Comparison of ENCODE assay signal across 14 cellular contexts in genomic region chr1:60277269-60277668, GRCh38.
"Had no signal": no experiment of that assay in that cellular context is flagged by ENCODE, and none has a peak within 500 bp of the region (broad histone marks: within the 10 kb centered on the region; RNA-seq: fewer than 3 reads in every experiment).

No MANE protein-coding gene starts in this region.

- DNase-seq: activated CD4-positive, alpha-beta memory T cell treated with anti-CD3 and anti-CD28 coated beads for 36 hours; activated gamma-delta T cell treated with Interleukin-2 at 50 U/mL for 16 hours; activated naive CD8-positive, alpha-beta T cell treated with anti-CD3 and anti-CD28 coated beads, Interleukin-2, amount 10 ng/mL, durations not matched to agents 7 days and 5 days; activated T-cell treated with anti-CD3 and anti-CD28 coated beads, Interleukin-2, amount 50 U/mL, for 48 hours; anterior cingulate cortex; foreskin keratinocyte; mucosa of descending colon; nucleus accumbens; right cardiac atrium; tibial artery; uterus had no signal

- H3K36me3 Mint-ChIP-seq: activated CD4-positive, alpha-beta memory T cell treated with anti-CD3 and anti-CD28 coated beads for 36 hours; activated naive CD8-positive, alpha-beta T cell treated with anti-CD3 and anti-CD28 coated beads, Interleukin-2, amount 10 ng/mL, durations not matched to agents 7 days and 5 days; natural killer cell treated with Interleukin-12 subunit alpha and Interleukin-12 subunit beta and Interleukin-15 and Interleukin-18, amount 100 ng/mL, for 72 hours; stimulated activated memory B cell treated with anti-CD40 and anti-IgM and Interleukin-4, amounts not matched to agents 10 μg/mL and 1 μg/mL and 100 μg/mL, for 72 hours had no signal

- H3K4me3 Mint-ChIP-seq: activated CD4-positive, alpha-beta memory T cell treated with anti-CD3 and anti-CD28 coated beads for 36 hours; activated naive CD8-positive, alpha-beta T cell treated with anti-CD3 and anti-CD28 coated beads, Interleukin-2, amount 10 ng/mL, durations not matched to agents 7 days and 5 days; natural killer cell treated with Interleukin-12 subunit alpha and Interleukin-12 subunit beta and Interleukin-15 and Interleukin-18, amount 100 ng/mL, for 72 hours; stimulated activated memory B cell treated with anti-CD40 and anti-IgM and Interleukin-4, amounts not matched to agents 10 μg/mL and 1 μg/mL and 100 μg/mL, for 72 hours had no signal

- H3K9me3 Mint-ChIP-seq: activated CD4-positive, alpha-beta memory T cell treated with anti-CD3 and anti-CD28 coated beads for 36 hours; activated naive CD8-positive, alpha-beta T cell treated with anti-CD3 and anti-CD28 coated beads, Interleukin-2, amount 10 ng/mL, durations not matched to agents 7 days and 5 days; natural killer cell treated with Interleukin-12 subunit alpha and Interleukin-12 subunit beta and Interleukin-15 and Interleukin-18, amount 100 ng/mL, for 72 hours; stimulated activated memory B cell treated with anti-CD40 and anti-IgM and Interleukin-4, amounts not matched to agents 10 μg/mL and 1 μg/mL and 100 μg/mL, for 72 hours had no signal

- H3K4me1 Mint-ChIP-seq: stimulated activated memory B cell treated with anti-CD40 and anti-IgM and Interleukin-4, amounts not matched to agents 10 μg/mL and 1 μg/mL and 100 μg/mL, for 72 hours had no signal

- H3K27ac Mint-ChIP-seq: activated CD4-positive, alpha-beta memory T cell treated with anti-CD3 and anti-CD28 coated beads for 36 hours; activated naive CD8-positive, alpha-beta T cell treated with anti-CD3 and anti-CD28 coated beads, Interleukin-2, amount 10 ng/mL, durations not matched to agents 7 days and 5 days; natural killer cell treated with Interleukin-12 subunit alpha and Interleukin-12 subunit beta and Interleukin-15 and Interleukin-18, amount 100 ng/mL, for 72 hours; progenitor cell of endocrine pancreas; stimulated activated memory B cell treated with anti-CD40 and anti-IgM and Interleukin-4, amounts not matched to agents 10 μg/mL and 1 μg/mL and 100 μg/mL, for 72 hours had no signal

- H3K27me3 Mint-ChIP-seq: activated CD4-positive, alpha-beta memory T cell treated with anti-CD3 and anti-CD28 coated beads for 36 hours; natural killer cell treated with Interleukin-12 subunit alpha and Interleukin-12 subunit beta and Interleukin-15 and Interleukin-18, amount 100 ng/mL, for 72 hours; stimulated activated memory B cell treated with anti-CD40 and anti-IgM and Interleukin-4, amounts not matched to agents 10 μg/mL and 1 μg/mL and 100 μg/mL, for 72 hours had no signal
